ENCODE assay signal across 23 cellular contexts in the genomic region with DNA sequence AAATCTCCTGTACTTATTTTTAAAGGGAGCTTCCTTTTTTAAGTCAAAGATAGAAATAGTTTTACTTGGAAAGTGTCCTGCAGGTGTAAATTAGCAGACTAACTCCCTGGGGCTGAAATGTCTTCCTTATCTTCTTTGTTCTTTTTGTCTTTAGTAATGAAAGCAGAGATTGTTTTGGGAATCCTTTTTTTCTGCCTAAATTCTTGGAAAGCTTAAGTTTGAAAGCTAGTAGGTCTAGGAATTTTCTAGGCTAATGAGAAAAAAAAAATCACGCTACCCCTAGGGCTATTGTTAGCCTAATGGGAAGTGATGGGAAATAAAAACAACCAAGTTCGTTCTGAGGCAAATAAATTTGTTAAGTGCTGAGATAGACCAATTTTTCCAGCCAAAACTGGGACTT.
DNase-seq lines count a peak whose midpoint lies in the region; FAIRE-seq and TF ChIP-seq lines count a peak whose summit lies in the region.
"Had no signal": no experiment of that assay in that cellular context is flagged by ENCODE, and none has a peak within 500 bp of the region (broad histone marks: within the 10 kb centered on the region; RNA-seq: fewer than 3 reads in every experiment).

No MANE protein-coding gene starts in this region.

- peak overlapping the region; percentile 9 to 72 (median 49); a peak in 19 of 22 replicates for H3K4me2 ChIP-seq in BLaER1 treated with 17β-estradiol and CSF1 and Interleukin-3, amounts not matched to agents 10 nM and 100 nM
- H3K4me2 ChIP-seq: PC-9 had no signal

- TF ChIP-seq POLR2A in GM12891 (IDR thresholded peaks at IDR 0.05; ENCODE audit: low read depth, low read length) = no peak

- H3K9me3 ChIP-seq in BLaER1 treated with 17β-estradiol and CSF1 and Interleukin-3, amounts not matched to agents 10 nM and 100 nM (replicated peaks in 1 of 11) = peaks cover 0 to 10% (median 7%) of the 10 kb centered on the region in 11 experiments; a peak in 14 of 22 replicates
- H3K9me3 ChIP-seq in HUES64 (ENCODE audit: insufficient read depth, low read depth, low read length) (peaks cover 6% of the 10 kb centered on the region; the same call in 1 of the 2 replicates), endodermal cell (ENCODE audit: control insufficient read depth, low read length) (peaks cover 21% of the 10 kb centered on the region)
- H3K9me3 ChIP-seq: HAP-1 had no signal

- H3K4me1 Mint-ChIP-seq in endodermal cell (peaks cover 23% of the 10 kb centered on the region), mesothelial cell of epicardium (peaks cover 11% of the 10 kb centered on the region)
- H3K4me1 Mint-ChIP-seq: CD14-positive monocyte, IgD-negative memory B cell had no signal

- H3K36me3 Mint-ChIP-seq in endodermal cell (ENCODE audit: low read depth) = no peaks in the 10 kb centered on the region
- peaks cover 13% of the 10 kb centered on the region for H3K36me3 Mint-ChIP-seq in mesothelial cell of epicardium
- H3K36me3 Mint-ChIP-seq: CD14-positive monocyte, IgD-negative memory B cell had no signal

- no peaks in the 10 kb centered on the region for H3K27me3 Mint-ChIP-seq in endodermal cell (ENCODE audit: insufficient read depth)
- H3K27me3 Mint-ChIP-seq in mesothelial cell of epicardium (ENCODE audit: low read depth) = no peaks in the 10 kb centered on the region
- H3K27me3 Mint-ChIP-seq: IgD-negative memory B cell had no signal

- peaks cover 13% of the 10 kb centered on the region for H3K9me3 Mint-ChIP-seq in endodermal cell
- peaks cover 34% of the 10 kb centered on the region for H3K9me3 Mint-ChIP-seq in mesothelial cell of epicardium

- H3K27ac Mint-ChIP-seq in endodermal cell (peak overlapping the region; percentile 1), mesothelial cell of epicardium (peak overlapping the region; percentile 3)
- H3K27ac Mint-ChIP-seq: CD14-positive monocyte, IgD-negative memory B cell had no signal

- H3K4me1 ChIP-seq in BLaER1 treated with 17β-estradiol and CSF1 and Interleukin-3, amounts not matched to agents 10 nM and 100 nM = peaks cover 14 to 36% (median 23%) of the 10 kb centered on the region in 10 experiments
- H3K4me1 ChIP-seq in HUES64 (ENCODE audit: insufficient read depth, low read length) (peaks cover 24% of the 10 kb centered on the region), endodermal cell (ENCODE audit: control insufficient read depth, insufficient read depth, low read length) (peaks cover 10% of the 10 kb centered on the region)
- H3K4me1 ChIP-seq: HAP-1 had no signal

- WGBS in HUES64 = 16% methylated on average over 2 of the region's 2 CpGs
- 0 to 10% methylated on average over 2 of the region's 2 CpGs for WGBS in endodermal cell (ENCODE audit: insufficient coverage in 1 of 2, insufficient read length in 1 of 2), 2 experiments

- FAIRE-seq in GM12891 (lab: Jason Lieb, UNC) = no peak
- FAIRE-seq: D721Med, HTR-8/SVneo had no signal

- H3K27ac ChIP-seq in BLaER1 treated with 17β-estradiol and CSF1 and Interleukin-3, amounts not matched to agents 10 nM and 100 nM = no peak overlapping the region
- peak overlapping the region; percentile 67 for H3K27ac ChIP-seq in HUES64 (ENCODE audit: low read depth, low read length)
- H3K27ac ChIP-seq in endodermal cell (ENCODE audit: low read depth, low read length) = no peak overlapping the region
- H3K27ac ChIP-seq: PC-9, SK-N-MC had no signal

- no peak overlapping the region for H3K9ac ChIP-seq in BLaER1 treated with 17β-estradiol and CSF1 and Interleukin-3, amounts not matched to agents 10 nM and 100 nM
- H3K9ac ChIP-seq in HUES64 (ENCODE audit: low read depth, low read length) (no peak overlapping the region), endodermal cell (ENCODE audit: extremely low read depth, low read length, poor library complexity, severe bottlenecking) (no peak overlapping the region)

- TF ChIP-seq CTCF in endodermal cell (conservative IDR thresholded peaks at IDR 0.05) (no peak), mesothelial cell of epicardium (IDR thresholded peaks at IDR 0.05; ENCODE audit: unreplicated experiment) (no peak)

- H3K4me3 ChIP-seq in BLaER1 treated with 17β-estradiol and CSF1 and Interleukin-3, amounts not matched to agents 10 nM and 100 nM = no peak overlapping the region
- H3K4me3 ChIP-seq in HUES64 (ENCODE audit: low read length) (no peak overlapping the region), endodermal cell (ENCODE audit: low read length) (peak overlapping the region; percentile 67)
- H3K4me3 ChIP-seq: HAP-1, PC-9, SK-N-MC had no signal

- H3K4me3 Mint-ChIP-seq in endodermal cell (no peak overlapping the region), mesothelial cell of epicardium (no peak overlapping the region)
- H3K4me3 Mint-ChIP-seq: CD14-positive monocyte, IgD-negative memory B cell had no signal

- no peaks in the 10 kb centered on the region for H3K27me3 ChIP-seq in BLaER1 treated with 17β-estradiol and CSF1 and Interleukin-3, amounts not matched to agents 10 nM and 100 nM
- H3K27me3 ChIP-seq in HUES64 (ENCODE audit: insufficient read depth, low read length) (no peaks in the 10 kb centered on the region), endodermal cell (ENCODE audit: control insufficient read depth, insufficient read depth, low read length, poor library complexity, severe bottlenecking) (peaks cover 9% of the 10 kb centered on the region)

- no peaks in the 10 kb centered on the region for H4K20me1 ChIP-seq in BLaER1 treated with 17β-estradiol and CSF1 and Interleukin-3, amounts not matched to agents 10 nM and 100 nM

- DNase-seq in endodermal cell (no peak), mesothelial cell of epicardium (ENCODE audit: low spot score in 2 of 2, unreplicated experiment in 2 of 2) (no peak), amygdala (lab: John Stamatoyannopoulos, UW) (no peak), GM12891 (ENCODE audit: insufficient read length, low spot score) (no peak), NCI-H1694 (lab: John Stamatoyannopoulos, UW) (no peak), HCEC 1CT (no peak)
- DNase-seq: 8988T, NCI-H1417, NCI-H187, NCI-H2107, NCI-H446 treated with DMSO at 0.1 percent for 48 hours, NCI-H526 treated with DMSO at 0.1 percent for 48 hours, PC-9, RPMI8226, SHP77 had no signal

- H3K36me3 ChIP-seq in BLaER1 treated with 17β-estradiol and CSF1 and Interleukin-3, amounts not matched to agents 10 nM and 100 nM = no peaks in the 10 kb centered on the region
- H3K36me3 ChIP-seq in HUES64 (ENCODE audit: insufficient read depth, low read length) (no peaks in the 10 kb centered on the region), endodermal cell (ENCODE audit: control insufficient read depth, insufficient read depth, low read length) (no peaks in the 10 kb centered on the region)
- H3K36me3 ChIP-seq: HAP-1 had no signal

TF ChIP-seq in GM12891, 5 proteins besides CTCF, POLR2A, EP300 and RAD21:
- TF ChIP-seq POLR2AphosphoS5 (IDR thresholded peaks at IDR 0.05; ENCODE audit: low read depth, low read length) (no peak), TAF1 (IDR thresholded peaks at IDR 0.05; ENCODE audit: low read depth, low read length) (no peak), SPI1 (IDR thresholded peaks at IDR 0.05; ENCODE audit: low read depth, low read length) (no peak), POU2F2 (IDR thresholded peaks at IDR 0.05; ENCODE audit: low read depth, low read length) (no peak), PAX5 (IDR thresholded peaks at IDR 0.05; ENCODE audit: insufficient read depth, low read length, severe bottlenecking) (no peak)
